ENCODE assay signal across 17 cellular contexts in genomic region chr18:79932907-79933306, GRCh38. TPM values are rescaled to one million over a fixed set of nuclear protein-coding genes. Genes with fewer than 3 reads are reported as not detected.
A peak's percentile ranks its signal among the peaks of the same experiment; 100 is the strongest.
DNase-seq lines count a peak whose midpoint lies in the region; ATAC-seq, FAIRE-seq and TF ChIP-seq lines count a peak whose summit lies in the region.
"Had no signal": no experiment of that assay in that cellular context is flagged by ENCODE, and none has a peak within 500 bp of the region (broad histone marks: within the 10 kb centered on the region; RNA-seq: fewer than 3 reads in every experiment).

No MANE protein-coding gene starts in this region.

- no peak overlapping the region for H2AFZ ChIP-seq in GM12878 (ENCODE audit: control insufficient read depth, low read depth, low read length)

- peak overlapping the region; percentile 78 for H3K27ac Mint-ChIP-seq in glutamatergic neuron (ENCODE audit: unreplicated experiment)
- H3K27ac Mint-ChIP-seq: H9, HFFc6 had no signal

- peaks cover 33% of the 10 kb centered on the region for H3K9me3 Mint-ChIP-seq in glutamatergic neuron (ENCODE audit: unreplicated experiment)

- RAD21 ChIA-PET in GM12878 (lab: Charles Lee; ENCODE audit: unreplicated experiment), result no interaction called here

- peaks cover 15% of the 10 kb centered on the region for H3K4me1 Mint-ChIP-seq in glutamatergic neuron (ENCODE audit: low read depth, unreplicated experiment)

- H3K9ac ChIP-seq in GM12878 (ENCODE audit: control insufficient read depth, insufficient read depth, low read length), result no peak overlapping the region

- in situ Hi-C loops in GM12878 (cut with MboI), result no loop called here
- in situ Hi-C loops in HAP-1 (cut with MboI; ENCODE audit: low sequenced_read_pairs), result no loop called here

- peaks cover 3% of the 10 kb centered on the region for H3K79me2 ChIP-seq in GM12878 (ENCODE audit: control insufficient read depth, insufficient read depth, low read length)

- no peak for TF ChIP-seq CTCF in HEK293 (tag by site-specific recombination; IDR thresholded peaks at IDR 0.05)
- no peak for TF ChIP-seq CTCF in GM12878 (IDR thresholded peaks at IDR 0.05 in 2 of 3, conservative IDR thresholded peaks at IDR 0.05 in 1 of 3; ENCODE audit: control insufficient read depth in 2 of 3, extremely low read depth in 1 of 3, insufficient read depth in 1 of 3, low read depth in 3 of 3, low read length in 3 of 3)
- TF ChIP-seq CTCF in glutamatergic neuron (IDR thresholded peaks at IDR 0.05; ENCODE audit: partially characterized antibody, unreplicated experiment), result no peak

- no peak for TF ChIP-seq EP300 in GM12878 (IDR thresholded peaks at IDR 0.05; ENCODE audit: borderline replicate concordance in 1 of 2, control insufficient read depth in 1 of 2, low read depth in 2 of 2, low read length in 2 of 2)

- H4K20me1 ChIP-seq in GM12878 (ENCODE audit: control insufficient read depth, insufficient read depth), result no peaks in the 10 kb centered on the region

- TF ChIP-seq POLR2A in GM12878 (IDR thresholded peaks at IDR 0.05; ENCODE audit: low read depth, low read length), result no peak

- SMC1A ChIA-PET in GM12878 (lab: Charles Lee; ENCODE audit: uncharacterized antibody, unreplicated experiment), result no interaction called here

- H3K36me3 ChIP-seq in HEK293 (ENCODE audit: control insufficient read depth in 2 of 2, insufficient read depth in 1 of 2, low read length in 2 of 2) (peaks cover 0 to 31% of the 10 kb centered on the region in 2 experiments; a peak in 1 of 3 replicates), GM12878 (ENCODE audit: control insufficient read depth in 2 of 2, insufficient read depth in 2 of 2, low read length in 1 of 2) (peaks cover 10 to 11% of the 10 kb centered on the region in 2 experiments), HAP-1 (replicated peaks) (peaks cover 21% of the 10 kb centered on the region)
- H3K36me3 ChIP-seq: BE2C had no signal

- peak; percentile 9 for DNase-seq in M059J (ENCODE audit: low read depth)
- no peak for DNase-seq in GM12878 (ENCODE audit: low read depth, low spot score)
- DNase-seq in glutamatergic neuron, result no peak
- no peak for DNase-seq in globus pallidus (ENCODE audit: low spot score)
- DNase-seq in HAP-1 (ENCODE audit: low spot score in 2 of 2), result no peak
- DNase-seq: BE2C; CD4-positive, alpha-beta memory T cell; DMS79; GOT3; H9; HFFc6 had no signal

- H3K27me3 ChIP-seq in GM12878 (replicated peaks in 1 of 2; ENCODE audit: control insufficient read depth in 2 of 2, insufficient read depth in 2 of 2, low read length in 1 of 2) (no peaks in the 10 kb centered on the region), HAP-1 (ENCODE audit: low read depth) (no peaks in the 10 kb centered on the region)
- H3K27me3 ChIP-seq: BE2C had no signal

- H3K4me3 Mint-ChIP-seq in glutamatergic neuron (ENCODE audit: unreplicated experiment), result no peak overlapping the region
- H3K4me3 Mint-ChIP-seq: H9 had no signal

- H3K27ac ChIP-seq in HEK293 (ENCODE audit: extremely low read depth, low read depth, low read length) (no peak overlapping the region), GM12878 (ENCODE audit: control insufficient read depth, insufficient read depth) (no peak overlapping the region)
- H3K27ac ChIP-seq: C4-2B had no signal

- intact Hi-C loops in GM12878 (cut with micrococcal nuclease; ENCODE audit: unreplicated experiment), result no loop called here

- no peak for ATAC-seq in GM12878
- ATAC-seq in GM19455 (IDR thresholded peaks at IDR 0.05; ENCODE audit: unreplicated experiment), result no peak

- CTCF ChIA-PET in HEK293 (lab: Yijun Ruan, JAX), result no interaction called here
- CTCF ChIA-PET in GM12878 (lab: Yijun Ruan, JAX), result no interaction called here

- H3K4me1 ChIP-seq in HEK293 (ENCODE audit: control insufficient read depth, insufficient read depth, low read length), result no peaks in the 10 kb centered on the region
- H3K4me1 ChIP-seq in GM12878 (ENCODE audit: control insufficient read depth, insufficient read depth, low read length), result no peaks in the 10 kb centered on the region
- no peaks in the 10 kb centered on the region for H3K4me1 ChIP-seq in HAP-1
- H3K4me1 ChIP-seq: BE2C had no signal

- POLR2A ChIA-PET in HEK293 (lab: Yijun Ruan, JAX) (no interaction called here), GM12878 (lab: Charles Lee) (no interaction called here)

- H3K27me3 Mint-ChIP-seq in glutamatergic neuron (ENCODE audit: unreplicated experiment), result peaks cover 15% of the 10 kb centered on the region
- H3K27me3 Mint-ChIP-seq: CD4-positive, alpha-beta memory T cell had no signal

- H3K9me3 ChIP-seq in HEK293 (ENCODE audit: control insufficient read depth, insufficient read depth, low read depth, low read length) (no peaks in the 10 kb centered on the region), GM12878 (replicated peaks; ENCODE audit: control insufficient read depth, insufficient read depth, low read length) (peaks cover 26% of the 10 kb centered on the region), HAP-1 (peaks cover 19% of the 10 kb centered on the region)
- H3K9me3 ChIP-seq: BE2C had no signal

- no TSS peak for BruUV-seq in GM12878 (replicated peaks; lab: Mats Ljungman, UMichigan)

- H3K4me2 ChIP-seq in GM12878 (ENCODE audit: control insufficient read depth, insufficient read depth), result no peak overlapping the region

- peaks cover 49% of the 10 kb centered on the region for H3K36me3 Mint-ChIP-seq in glutamatergic neuron (ENCODE audit: unreplicated experiment)

- 68% methylated on average over 3 of the region's 3 CpGs for WGBS in GM12878 (ENCODE audit: insufficient coverage, insufficient replicate concordance, low lambda C conversion rate, missing lambda C conversion rate)

- no peak overlapping the region for H3K4me3 ChIP-seq in HEK293 (ENCODE audit: low read depth, low read length)
- H3K4me3 ChIP-seq in GM12878, result no peak overlapping the region
- H3K4me3 ChIP-seq in HAP-1, result no peak overlapping the region

- no peak for FAIRE-seq in GM12878 (lab: Jason Lieb, UNC)
- FAIRE-seq: A204.1, GM12892, HTR-8/SVneo had no signal

- TF ChIP-seq RAD21 in GM12878 (IDR thresholded peaks at IDR 0.05; ENCODE audit: insufficient read depth, low read depth, low read length), result no peak

RNA-seq across cellular contexts. Expression of gene SLC66A2, which starts 18.5 kb away (rescaled TPM):
- total RNA-seq in M059J (2014; rRNA removed; shearing (Covaris generic)), result 28.7 and 30.5 TPM in 2 replicates
- total RNA-seq in GM12878 (2013; cell fraction: nucleolus; rRNA removed), result 51.8 and 53.7 TPM in 2 replicates
- total RNA-seq in GM12878 (2014; rRNA removed) (36.7 and 40.2 TPM in 2 replicates), GM12878 (2014; rRNA removed; fragmentation: Illumina TruSeq; extraction: Trizol) (12.3 TPM in 2 replicates), GM12878 (2021) (41.0 and 42.5 TPM in 2 replicates), glutamatergic neuron (ENCODE audit: unreplicated experiment) (56.6 TPM)
- polyA plus RNA-seq in GM12878 (2011; ENCODE audit: low read depth), result 9.6 TPM
- polyA plus RNA-seq in GM12878 (2011; rRNA removed) (9.4 and 17.3 TPM in 2 replicates), GM12878 (2014; fragmentation: Illumina TruSeq; extraction: Trizol) (1.2 and 5.9 TPM in 2 replicates), GM12878 (2014; fragmentation: Nextera tagmentation; extraction: Ambion mirVana) (1 to 10 TPM in 1 of 2 experiments, under 1 TPM in 1; 0.69 to 2.7 TPM), GM12878 (2014; rRNA removed) (42.5 and 44.3 TPM in 2 replicates), GM12878 (2016; fragmentation: Nextera tagmentation; extraction: Ambion mirVana) (10 to 100 TPM in 1 of 2 experiments, 1 to 10 TPM in 1; 3.6 to 23.1 TPM)
- 36.4 and 51.0 TPM in 2 replicates for polyA plus RNA-seq in GM12878 (2011; cell fraction: cytosol; rRNA removed)
- 60.7 and 67.9 TPM in 2 replicates for polyA plus RNA-seq in GM12878 (2011; cell fraction: nucleus; rRNA removed)
- 30.5 and 32.0 TPM in 2 replicates for polyA plus RNA-seq in GM12878 (2012)
- 16.0 and 36.0 TPM in 2 replicates for polyA minus RNA-seq in GM12878 (2011; rRNA and poly(A)+ RNA removed)
- polyA minus RNA-seq in GM12878 (2011; cell fraction: cytosol; rRNA and poly(A)+ RNA removed), result 8.4 and 17.6 TPM in 2 replicates
- polyA minus RNA-seq in GM12878 (2011; cell fraction: nucleus; rRNA and poly(A)+ RNA removed), result 17.9 and 22.3 TPM in 2 replicates

RNA-seq across cellular contexts. Expression of gene HSBP1L1, which starts 31.5 kb away (rescaled TPM):
- total RNA-seq in M059J (2014; rRNA removed; shearing (Covaris generic)), result 1.8 and 6.8 TPM in 2 replicates
- 1.6 TPM in 1 of 2 replicates, not detected in the other for total RNA-seq in GM12878 (2013; cell fraction: nucleolus; rRNA removed)
- total RNA-seq in GM12878 (2014; rRNA removed) (10.1 and 12.8 TPM in 2 replicates), GM12878 (2014; rRNA removed; fragmentation: Illumina TruSeq; extraction: Trizol) (6.7 TPM in 2 replicates), GM12878 (2021) (4.9 and 5.7 TPM in 2 replicates), glutamatergic neuron (ENCODE audit: unreplicated experiment) (not detected)
- 16.2 TPM for polyA plus RNA-seq in GM12878 (2011; ENCODE audit: low read depth)
- polyA plus RNA-seq in GM12878 (2011; rRNA removed) (0.14 TPM in 1 of 2 replicates, not detected in the other), GM12878 (2014; fragmentation: Illumina TruSeq; extraction: Trizol) (7.0 and 7.7 TPM in 2 replicates), GM12878 (2014; fragmentation: Nextera tagmentation; extraction: Ambion mirVana) (1 to 10 TPM in 1 of 2 experiments, under 1 TPM in 1; 0.97 to 2.1 TPM), GM12878 (2014; rRNA removed) (13.4 and 14.0 TPM in 2 replicates), GM12878 (2016; fragmentation: Nextera tagmentation; extraction: Ambion mirVana) (1 to 10 TPM; 6.9 to 9.1 TPM)
- 0.12 and 0.20 TPM in 2 replicates for polyA plus RNA-seq in GM12878 (2011; cell fraction: cytosol; rRNA removed)
- polyA plus RNA-seq in GM12878 (2011; cell fraction: nucleus; rRNA removed), result 0.10 and 0.13 TPM in 2 replicates
- polyA plus RNA-seq in GM12878 (2012), result 16.8 and 20.4 TPM in 2 replicates
- polyA minus RNA-seq in GM12878 (2011; rRNA and poly(A)+ RNA removed), result not detected in 2 replicates
- polyA minus RNA-seq in GM12878 (2011; cell fraction: cytosol; rRNA and poly(A)+ RNA removed), result not detected in 2 replicates
- polyA minus RNA-seq in GM12878 (2011; cell fraction: nucleus; rRNA and poly(A)+ RNA removed), result 0.60 TPM in 1 of 2 replicates, not detected in the other
- total RNA-seq: H9 had no signal

RNA-seq across cellular contexts. Expression of gene TXNL4A, which starts 55.5 kb away (rescaled TPM):
- 96.0 and 135 TPM in 2 replicates for total RNA-seq in M059J (2014; rRNA removed; shearing (Covaris generic))
- 27.3 and 27.9 TPM in 2 replicates for total RNA-seq in GM12878 (2013; cell fraction: nucleolus; rRNA removed)
- 84.5 and 91.4 TPM in 2 replicates for total RNA-seq in GM12878 (2014; rRNA removed)
- total RNA-seq in GM12878 (2014; rRNA removed; fragmentation: Illumina TruSeq; extraction: Trizol), result 111 and 122 TPM in 2 replicates
- 178 and 181 TPM in 2 replicates for total RNA-seq in GM12878 (2021)
- 87.5 TPM for polyA plus RNA-seq in GM12878 (2011; ENCODE audit: low read depth)
- 172 and 173 TPM in 2 replicates for polyA plus RNA-seq in GM12878 (2011; rRNA removed)
- 148 and 157 TPM in 2 replicates for polyA plus RNA-seq in GM12878 (2011; cell fraction: cytosol; rRNA removed)
- 64.9 and 77.2 TPM in 2 replicates for polyA plus RNA-seq in GM12878 (2011; cell fraction: nucleus; rRNA removed)
- polyA plus RNA-seq in GM12878 (2012), result 106 and 119 TPM in 2 replicates
- polyA plus RNA-seq in GM12878 (2014; fragmentation: Illumina TruSeq; extraction: Trizol), result 18.0 and 62.9 TPM in 2 replicates
- polyA plus RNA-seq in GM12878 (2014; fragmentation: Nextera tagmentation; extraction: Ambion mirVana), result 100 to 1,000 TPM in 1 of 2 experiments, 10 to 100 TPM in 1; 38.4 to 132 TPM
- 125 and 127 TPM in 2 replicates for polyA plus RNA-seq in GM12878 (2014; rRNA removed)
- polyA plus RNA-seq in GM12878 (2016; fragmentation: Nextera tagmentation; extraction: Ambion mirVana), result 100 to 1,000 TPM; 307 to 329 TPM
- 45.5 and 46.6 TPM in 2 replicates for polyA minus RNA-seq in GM12878 (2011; rRNA and poly(A)+ RNA removed)
- polyA minus RNA-seq in GM12878 (2011; cell fraction: cytosol; rRNA and poly(A)+ RNA removed), result 39.2 and 40.8 TPM in 2 replicates
- polyA minus RNA-seq in GM12878 (2011; cell fraction: nucleus; rRNA and poly(A)+ RNA removed), result 9.4 and 17.8 TPM in 2 replicates
- 104 TPM for total RNA-seq in glutamatergic neuron (ENCODE audit: unreplicated experiment)
